Comparison of ENCODE assay signal across 22 cellular contexts in genomic region chr14:89007906-89008305, GRCh38.
"Had no signal": no experiment of that assay in that cellular context is flagged by ENCODE, and none has a peak within 500 bp of the region (broad histone marks: within the 10 kb centered on the region; RNA-seq: fewer than 3 reads in every experiment).

No MANE protein-coding gene starts in this region.

- H3K9me3 Mint-ChIP-seq: natural killer cell, type B pancreatic cell had no signal

- H3K36me3 ChIP-seq: esophagus squamous epithelium, pancreas, right lobe of liver, tibial artery had no signal

- H3K4me3 ChIP-seq: coronary artery, esophagus squamous epithelium, lung, pancreas, right lobe of liver, testis, tibial artery had no signal

- ATAC-seq: left lobe of liver, natural killer cell, pancreas, right lobe of liver had no signal

- H3K27me3 ChIP-seq: pancreas, right lobe of liver, testis had no signal

- H3K36me3 Mint-ChIP-seq: memory B cell, natural killer cell, type B pancreatic cell had no signal

- H3K4me3 Mint-ChIP-seq: memory B cell, natural killer cell, type B pancreatic cell had no signal

- H3K4me1 Mint-ChIP-seq: memory B cell, natural killer cell had no signal

- H3K4me1 ChIP-seq: esophagus squamous epithelium, right lobe of liver, testis, tibial artery had no signal

- DNase-seq: dermis blood vessel endothelial cell; effector memory CD4-positive, alpha-beta T cell; erythroblast; esophagus squamous epithelium; foreskin melanocyte; head of caudate nucleus; natural killer cell; occipital lobe; pancreas; right lobe of liver; small intestine; stimulated activated CD4-positive, alpha-beta T cell treated with anti-CD3 and anti-CD28 coated beads, Interleukin-15, amount 100 ng/mL, for 24 hours; stimulated activated CD4-positive, alpha-beta T cell treated with anti-CD3 and anti-CD28 coated beads, Interleukin-2, amount 100 ng/mL, for 48 hours; stimulated activated naive CD4-positive, alpha-beta T cell; substantia nigra; testis; tibial artery had no signal

- H3K27ac Mint-ChIP-seq: memory B cell, natural killer cell, type B pancreatic cell had no signal

- H3K27ac ChIP-seq: coronary artery, esophagus squamous epithelium, pancreas, right lobe of liver, testis, tibial artery had no signal

- H3K9me3 ChIP-seq: esophagus squamous epithelium, pancreas, right lobe of liver, testis, tibial artery had no signal
